Comparison of ENCODE assay signal across 23 cellular contexts in the genomic region with DNA sequence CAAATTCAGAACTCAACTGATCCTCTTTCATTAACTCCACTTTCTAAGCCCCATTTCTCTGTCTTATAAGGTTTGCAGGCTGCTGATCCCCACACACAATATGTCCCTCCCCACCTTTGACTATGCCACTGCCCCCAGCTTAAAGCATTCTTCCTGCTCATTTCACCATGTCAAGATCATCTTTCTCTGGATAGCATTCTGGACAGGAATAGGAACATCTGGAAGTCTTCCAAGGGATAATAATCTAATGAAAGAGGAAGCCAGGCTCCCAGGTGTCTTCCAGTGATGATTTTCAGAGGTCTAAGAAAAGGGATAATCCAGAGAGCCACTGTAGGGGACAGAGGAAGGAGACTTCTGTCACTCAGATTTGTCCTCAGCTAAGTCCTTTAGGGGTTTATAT.
"Had no signal": no experiment of that assay in that cellular context is flagged by ENCODE, and none has a peak within 500 bp of the region (broad histone marks: within the 10 kb centered on the region; RNA-seq: fewer than 3 reads in every experiment).

No MANE protein-coding gene starts in this region.

- ATAC-seq: activated naive CD4-positive, alpha-beta T cell treated with anti-CD3 and anti-CD28 coated beads, Interleukin-2, amount 50 U/mL, for 72 hours; activated naive CD8-positive, alpha-beta T cell treated with anti-CD3 and anti-CD28 coated beads, Interleukin-2, amount 50 U/mL, for 24 hours; activated T-cell treated with anti-CD3 and anti-CD28 coated beads, Interleukin-2, amount 50 U/mL, for 4 hours; body of pancreas; Right ventricle myocardium inferior; T-cell had no signal

- DNase-seq: activated B cell treated with CpG ODN at 0.5 μM for 24 hours; activated CD4-positive, alpha-beta memory T cell treated with anti-CD3 and anti-CD28 coated beads for 36 hours; activated CD4-positive, alpha-beta T cell treated with anti-CD3 and anti-CD28 coated beads, Interleukin-2, amount 10 ng/mL, durations not matched to agents 7 days and 5 days; activated CD8-positive, alpha-beta memory T cell treated with anti-CD3 and anti-CD28 coated beads for 24 hours; activated effector memory CD4-positive, alpha-beta T cell treated with anti-CD3 and anti-CD28 coated beads, Interleukin-2, amount 50 U/mL, for 16 hours; activated naive CD4-positive, alpha-beta T cell treated with Interleukin-2 at 50 U/mL for 16 hours; activated naive CD8-positive, alpha-beta T cell treated with anti-CD3 and anti-CD28 coated beads, Interleukin-2, amount 50 U/mL, for 24 hours; activated T-cell treated with anti-CD3 and anti-CD28 coated beads, Interleukin-2, amount 50 U/mL, for 4 hours; amniotic stem cell; body of pancreas; central memory CD4-positive, alpha-beta T cell; KBM-7; NCI-H1048; NCI-H1417; NCI-H1930; NCI-H526; NCI-H774; SJCRH30; T-cell; T-helper 2 cell; T1000 had no signal
